Comparison of ENCODE assay signal across 1 cellular context in genomic region chr15:68608206-68608843, GRCh38.
TF ChIP-seq lines count a peak whose summit lies in the region.

No MANE protein-coding gene starts in this region.

TF ChIP-seq in H1, 55 proteins besides CTCF, POLR2A, EP300 and RAD21:
- TF ChIP-seq CHD2 (IDR thresholded peaks at IDR 0.05; ENCODE audit: low read length) = no peak
- TF ChIP-seq EZH2 (IDR thresholded peaks at IDR 0.05; ENCODE audit: low read depth, low read length, severe bottlenecking) = no peak
- no peak for TF ChIP-seq RNF2 (IDR thresholded peaks at IDR 0.05; ENCODE audit: borderline replicate concordance, low read depth, low read length, missing control alignments, poor library complexity, severe bottlenecking)
- no peak for TF ChIP-seq TBP (IDR thresholded peaks at IDR 0.05; ENCODE audit: low read depth, low read length)
TF ChIP-seq in H1: peak in this region for 0.
